In the genomic region with DNA sequence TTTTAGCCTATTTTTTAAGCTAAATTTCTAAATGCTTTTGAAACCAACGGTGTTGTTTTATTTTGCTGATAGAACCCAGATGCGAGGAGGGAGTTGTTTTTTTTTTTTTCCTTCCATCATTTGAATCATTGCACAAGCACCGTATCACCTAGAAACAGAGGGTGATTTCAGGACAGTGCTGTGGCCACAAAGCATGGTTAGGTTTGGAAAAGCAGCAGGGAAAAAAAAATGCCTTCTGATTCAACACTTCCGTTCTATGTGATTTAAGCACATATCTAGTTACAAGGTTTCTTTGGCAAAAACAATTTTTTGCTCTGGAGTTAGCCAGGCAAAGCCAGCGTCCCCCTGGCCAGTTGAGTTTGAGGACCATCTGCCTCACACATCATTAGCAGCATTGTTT, we compare ENCODE assay signal across 13 cellular contexts. TPM values are rescaled to one million over a fixed set of nuclear protein-coding genes. Genes with fewer than 3 reads are reported as not detected.
DNase-seq lines count a peak whose midpoint lies in the region; ATAC-seq and TF ChIP-seq lines count a peak whose summit lies in the region.
"Had no signal": no experiment of that assay in that cellular context is flagged by ENCODE, and none has a peak within 500 bp of the region (broad histone marks: within the 10 kb centered on the region; RNA-seq: fewer than 3 reads in every experiment).

No MANE protein-coding gene starts in this region.

- H3K27me3 ChIP-seq in thyroid gland = no peaks in the 10 kb centered on the region
- H3K27me3 ChIP-seq: BLaER1 had no signal

- no peak overlapping the region for H3K4me3 ChIP-seq in thyroid gland (replicated peaks in 1 of 3)
- H3K4me3 ChIP-seq: BLaER1 had no signal

- peaks cover 10 to 25% of the 10 kb centered on the region in 2 donors for H3K4me1 ChIP-seq in thyroid gland

- peak overlapping the region; percentile 1 to 62 (median 53) for H3K27ac ChIP-seq in thyroid gland
- H3K27ac ChIP-seq: BLaER1, epithelial cell of prostate had no signal

- WGBS in thyroid gland, 2 donors = 18 to 24% methylated on average over 5 of the region's 5 CpGs

- ATAC-seq in left cardiac atrium (peak; percentile 46 to 60), HG02981 (IDR thresholded peaks at IDR 0.05; ENCODE audit: unreplicated experiment) (no peak), HG02938 (IDR thresholded peaks at IDR 0.05; ENCODE audit: unreplicated experiment) (no peak)
- ATAC-seq: activated T-cell treated with anti-CD3 and anti-CD28 coated beads, Interleukin-2, amount 50 U/mL, for 72 hours had no signal

- intact Hi-C loops in left cardiac atrium (cut with DNase I) (no loop called here), thyroid gland (cut with DNase I) (no loop called here)

- TF ChIP-seq CTCF in thyroid gland (IDR thresholded peaks at IDR 0.05) = no peak

- DNase-seq in NOMO-1 treated with DMSO at 0.1 percent for 48 hours (lab: John Stamatoyannopoulos, UW; ENCODE audit: unreplicated experiment) = peak; percentile 18
- DNase-seq in NOMO-1 (lab: John Stamatoyannopoulos, UW; ENCODE audit: unreplicated experiment in 2 of 2) = no peak
- peak; percentile 69 for DNase-seq in amniotic stem cell (lab: John Stamatoyannopoulos, UW)
- no peak for DNase-seq in left cardiac atrium
- no peak for DNase-seq in thyroid gland
- no peak for DNase-seq in GM19240 (ENCODE audit: insufficient read length, low spot score)
- DNase-seq: activated T-cell treated with anti-CD3 and anti-CD28 coated beads, Interleukin-2, amount 50 U/mL, for 72 hours; mesendoderm; stimulated activated CD4-positive, alpha-beta T cell treated with anti-CD3 and anti-CD28 coated beads, Interleukin-4, amount 100 ng/mL, for 24 hours had no signal

- no peak for TF ChIP-seq POLR2A in thyroid gland (IDR thresholded peaks at IDR 0.05)

- no peaks in the 10 kb centered on the region for H3K36me3 ChIP-seq in thyroid gland
- H3K36me3 ChIP-seq: BLaER1 had no signal

- H3K9me3 ChIP-seq in thyroid gland = no peaks in the 10 kb centered on the region
- H3K9me3 ChIP-seq: BLaER1 had no signal

RNA-seq across cellular contexts. Expression of gene WNT5B, which starts 17.3 kb away (rescaled TPM):
- total RNA-seq in left cardiac atrium (1 to 10 TPM; 1.8 to 5.0 TPM), thyroid gland (1 to 10 TPM in 1 of 4 donors, under 1 TPM in 3; 0.78 to 4.3 (median 0.95) TPM)

RNA-seq across cellular contexts. Expression of gene FBXL14, which starts 17.4 kb away (rescaled TPM):
- total RNA-seq in left cardiac atrium (1 to 10 TPM; 7.0 to 7.6 TPM), thyroid gland (10 to 100 TPM; 14.5 to 30.9 (median 21.4) TPM)

Comparison
In these comparisons a context has a peak if more than half of its experiments do, and no peak if none do; other contexts are left out.
1. DNase-seq: peak in NOMO-1 treated with DMSO at 0.1 percent for 48 hours (single experiment) and amniotic stem cell (single experiment); none in NOMO-1 (0 of 2), left cardiac atrium (single experiment), thyroid gland (0 of 2) and GM19240 (single experiment).
2. ATAC-seq: peak in left cardiac atrium (2 of 2); none in HG02981 (single experiment) and HG02938 (single experiment).